Comparison of ENCODE assay signal across 8 cellular contexts in genomic region chr1:40818264-40818961, GRCh38. TPM values are rescaled to one million over a fixed set of nuclear protein-coding genes. Genes with fewer than 3 reads are reported as not detected.
DNase-seq lines count a peak whose midpoint lies in the region; ATAC-seq and TF ChIP-seq lines count a peak whose summit lies in the region.

No MANE protein-coding gene starts in this region.

- CTCF ChIA-PET in activated B cell treated with CpG ODN at 0.5 μM for 24 hours (lab: Charles Lee): no interaction called here

- POLR2A ChIA-PET in activated B cell treated with CpG ODN at 0.5 μM for 24 hours (lab: Charles Lee): interaction anchor here (1.6 kb wide), 1 partner anchor 9 kb away, joined by 3 read pairs; no protein-coding TSS in a partner anchor

- H3K27ac Mint-ChIP-seq in activated B cell treated with CpG ODN at 0.5 μM for 24 hours (peak overlapping the region; percentile 66), memory B cell (peak overlapping the region; percentile 56)

- no peak for TF ChIP-seq CTCF in activated B cell treated with CpG ODN at 0.5 μM for 24 hours (IDR thresholded peaks at IDR 0.05)

- peaks cover 13% of the 10 kb centered on the region for H3K4me1 Mint-ChIP-seq in activated B cell treated with CpG ODN at 0.5 μM for 24 hours
- peaks cover 8% of the 10 kb centered on the region for H3K4me1 Mint-ChIP-seq in memory B cell

- no peak for TF ChIP-seq POLR2A in GM18505 (IDR thresholded peaks at IDR 0.05; ENCODE audit: borderline replicate concordance, extremely low read depth, insufficient read depth, insufficient read length)

- no peaks in the 10 kb centered on the region for H3K9me3 Mint-ChIP-seq in activated B cell treated with CpG ODN at 0.5 μM for 24 hours
- no peaks in the 10 kb centered on the region for H3K9me3 Mint-ChIP-seq in memory B cell

- DNase-seq in activated B cell treated with CpG ODN at 0.5 μM for 24 hours (peak; percentile 68), memory B cell (ENCODE audit: low spot score in 2 of 2) (peak; percentile 70 to 85), cerebellum (ENCODE audit: low spot score) (no peak), superior temporal gyrus (ENCODE audit: extremely low spot score) (no peak)
- DNase-seq in central memory CD4-positive, alpha-beta T cell: peak; percentile 88
- peak; percentile 64 to 71 for DNase-seq in stimulated activated CD8-positive, alpha-beta memory T cell treated with anti-CD3 and anti-CD28 coated beads, Interleukin-4, amount 100 ng/mL, for 1 hour (ENCODE audit: low read depth in 2 of 2, low spot score in 1 of 2)

- ATAC-seq in GM18505 (IDR thresholded peaks at IDR 0.05; ENCODE audit: unreplicated experiment): peak; percentile 78
- ATAC-seq in HG03025 (IDR thresholded peaks at IDR 0.05; ENCODE audit: low FRiP score, unreplicated experiment): peak; percentile 50
- peak; percentile 99 for ATAC-seq in activated B cell treated with CpG ODN at 0.5 μM for 24 hours (ENCODE audit: low read depth)
- peak; percentile 96 for ATAC-seq in memory B cell (ENCODE audit: low read depth)

- no peaks in the 10 kb centered on the region for H3K36me3 Mint-ChIP-seq in activated B cell treated with CpG ODN at 0.5 μM for 24 hours (ENCODE audit: low read depth)
- no peaks in the 10 kb centered on the region for H3K36me3 Mint-ChIP-seq in memory B cell

- peak overlapping the region; percentile 85 for H3K4me3 Mint-ChIP-seq in activated B cell treated with CpG ODN at 0.5 μM for 24 hours
- peak overlapping the region; percentile 89 for H3K4me3 Mint-ChIP-seq in memory B cell

- H3K27me3 Mint-ChIP-seq in activated B cell treated with CpG ODN at 0.5 μM for 24 hours: no peaks in the 10 kb centered on the region
- H3K27me3 Mint-ChIP-seq in memory B cell: no peaks in the 10 kb centered on the region

- intact Hi-C loops in activated B cell treated with CpG ODN at 0.5 μM for 24 hours (cut with micrococcal nuclease): loop anchor here (1.0 kb wide), 3 partner anchors 9 to 44 kb away; partner anchors contain the start of gene CITED4

RNA-seq across cellular contexts. Expression of gene KCNQ4, which starts 34.8 kb away (rescaled TPM):
- total RNA-seq in activated B cell treated with CpG ODN at 0.5 μM for 24 hours (0.20 and 0.27 TPM in 2 replicates), cerebellum (2.0 TPM)

RNA-seq across cellular contexts. Expression of gene CITED4, which starts 43.8 kb away (rescaled TPM):
- total RNA-seq in activated B cell treated with CpG ODN at 0.5 μM for 24 hours (0.54 and 0.98 TPM in 2 replicates), cerebellum (2.0 TPM)

Comparison
In these comparisons a context has a peak if more than half of its experiments do, and no peak if none do; other contexts are left out.
1. DNase-seq: peak in activated B cell treated with CpG ODN at 0.5 μM for 24 hours (single experiment), central memory CD4-positive, alpha-beta T cell (single experiment), memory B cell (2 of 2) and stimulated activated CD8-positive, alpha-beta memory T cell treated with anti-CD3 and anti-CD28 coated beads, Interleukin-4, amount 100 ng/mL, for 1 hour (2 of 2); none in cerebellum (single experiment) and superior temporal gyrus (single experiment).
2. Peak in every context shown above with its lines, with median percentiles within 50 percentile points of each other: ATAC-seq.